16 cellular contexts compared by ENCODE assay signal in genomic region chr6:170095273-170095976, GRCh38.
DNase-seq lines count a peak whose midpoint lies in the region; ATAC-seq and TF ChIP-seq lines count a peak whose summit lies in the region.
"Had no signal": no experiment of that assay in that cellular context is flagged by ENCODE, and none has a peak within 500 bp of the region (broad histone marks: within the 10 kb centered on the region; RNA-seq: fewer than 3 reads in every experiment).

No MANE protein-coding gene starts in this region.

- WGBS in esophagus squamous epithelium, 2 donors, result 79 to 93% methylated on average over 4 to 8 of the region's 21 CpGs

- CTCF ChIA-PET in activated CD8-positive, alpha-beta memory T cell treated with anti-CD3 and anti-CD28 coated beads, Interleukin-2, amount 10 ng/mL, durations not matched to agents 7 days and 5 days (lab: Charles Lee), result interaction anchor here (0.6 kb wide), 1 partner anchor 343 kb away, joined by 3 read pairs; no protein-coding TSS in a partner anchor

- no peak overlapping the region for H3K4me3 ChIP-seq in esophagus squamous epithelium
- H3K4me3 ChIP-seq: prostate gland had no signal

- H3K27ac Mint-ChIP-seq in activated CD8-positive, alpha-beta memory T cell treated with anti-CD3 and anti-CD28 coated beads, Interleukin-2, amount 10 ng/mL, durations not matched to agents 7 days and 5 days, result no peak overlapping the region
- H3K27ac Mint-ChIP-seq: T-helper 1 cell treated with Interleukin-12 subunit alpha and Interleukin-12 subunit beta and Interleukin-4 antibody, amounts not matched to agents 30 μg/mL and 1 μg/mL, for 36 hours had no signal

- peaks cover 0 to 17% (median 0%) of the 10 kb centered on the region in 4 donors for H3K27me3 ChIP-seq in esophagus squamous epithelium

- DNase-seq in Daoy (ENCODE audit: low read depth) (peak; percentile 1), mesenteric fat pad (ENCODE audit: low spot score) (peak; percentile 85), NCI-H1048 (lab: John Stamatoyannopoulos, UW) (no peak), esophagus squamous epithelium (lab: John Stamatoyannopoulos, UW) (no peak), cerebellar cortex (ENCODE audit: low spot score) (no peak)
- peak; percentile 33 for DNase-seq in activated CD8-positive, alpha-beta memory T cell treated with anti-CD3 and anti-CD28 coated beads, Interleukin-2, amount 10 ng/mL, durations not matched to agents 7 days and 5 days
- DNase-seq in stimulated activated CD8-positive, alpha-beta memory T cell treated with anti-CD3 and anti-CD28 coated beads, Interleukin-4, amount 100 ng/mL, for 48 hours, result peak; percentile 12
- DNase-seq: activated gamma-delta T cell treated with Interleukin-2 at 50 U/mL for 16 hours; amygdala; NK-92 treated with Interleukin-12 subunit alpha and Interleukin-12 subunit beta, amount 100 ng/mL, for 24 hours; SHP77; stimulated activated naive CD4-positive, alpha-beta T cell treated with Interleukin-2 at 50 U/mL for 16 hours had no signal

- H3K9me3 ChIP-seq in esophagus squamous epithelium, result no peaks in the 10 kb centered on the region
- H3K9me3 ChIP-seq: Caco-2, prostate gland had no signal

- ATAC-seq in activated CD8-positive, alpha-beta memory T cell treated with anti-CD3 and anti-CD28 coated beads, Interleukin-2, amount 10 ng/mL, durations not matched to agents 7 days and 5 days, result no peak
- ATAC-seq: left colon had no signal

- H3K27ac ChIP-seq in esophagus squamous epithelium, result no peak overlapping the region

- H3K27me3 Mint-ChIP-seq in activated CD8-positive, alpha-beta memory T cell treated with anti-CD3 and anti-CD28 coated beads, Interleukin-2, amount 10 ng/mL, durations not matched to agents 7 days and 5 days, result peaks cover 13% of the 10 kb centered on the region

- no peak overlapping the region for H3K4me3 Mint-ChIP-seq in activated CD8-positive, alpha-beta memory T cell treated with anti-CD3 and anti-CD28 coated beads, Interleukin-2, amount 10 ng/mL, durations not matched to agents 7 days and 5 days
- H3K4me3 Mint-ChIP-seq: T-helper 1 cell treated with Interleukin-12 subunit alpha and Interleukin-12 subunit beta and Interleukin-4 antibody, amounts not matched to agents 30 μg/mL and 1 μg/mL, for 36 hours had no signal

- TF ChIP-seq CTCF in esophagus squamous epithelium (IDR thresholded peaks at IDR 0.05), result no peak

- H3K36me3 ChIP-seq in esophagus squamous epithelium, result no peaks in the 10 kb centered on the region
- H3K36me3 ChIP-seq: prostate gland had no signal

- intact Hi-C loops in esophagus squamous epithelium (cut with DNase I), result no loop called here

- peaks cover 3% of the 10 kb centered on the region for H3K36me3 Mint-ChIP-seq in activated CD8-positive, alpha-beta memory T cell treated with anti-CD3 and anti-CD28 coated beads, Interleukin-2, amount 10 ng/mL, durations not matched to agents 7 days and 5 days

- H3K9me3 Mint-ChIP-seq in activated CD8-positive, alpha-beta memory T cell treated with anti-CD3 and anti-CD28 coated beads, Interleukin-2, amount 10 ng/mL, durations not matched to agents 7 days and 5 days (ENCODE audit: low read depth), result peaks cover 2% of the 10 kb centered on the region

- H3K4me1 Mint-ChIP-seq in activated CD8-positive, alpha-beta memory T cell treated with anti-CD3 and anti-CD28 coated beads, Interleukin-2, amount 10 ng/mL, durations not matched to agents 7 days and 5 days, result peaks cover 4% of the 10 kb centered on the region

- H3K4me1 ChIP-seq in esophagus squamous epithelium, result peaks cover 0 to 3% (median 0%) of the 10 kb centered on the region in 3 donors
- H3K4me1 ChIP-seq: Caco-2, prostate gland had no signal

- no peak for TF ChIP-seq POLR2A in esophagus squamous epithelium (IDR thresholded peaks at IDR 0.05)

Comparison
In these comparisons a context has a peak if more than half of its experiments do, and no peak if none do; other contexts are left out.
1. DNase-seq: peak in Daoy (single experiment), activated CD8-positive, alpha-beta memory T cell treated with anti-CD3 and anti-CD28 coated beads, Interleukin-2, amount 10 ng/mL, durations not matched to agents 7 days and 5 days (single experiment), mesenteric fat pad (single experiment) and stimulated activated CD8-positive, alpha-beta memory T cell treated with anti-CD3 and anti-CD28 coated beads, Interleukin-4, amount 100 ng/mL, for 48 hours (single experiment); none in NCI-H1048 (single experiment), esophagus squamous epithelium (single experiment) and cerebellar cortex (single experiment).